Comparison of ENCODE assay signal across 18 cellular contexts in the genomic region with DNA sequence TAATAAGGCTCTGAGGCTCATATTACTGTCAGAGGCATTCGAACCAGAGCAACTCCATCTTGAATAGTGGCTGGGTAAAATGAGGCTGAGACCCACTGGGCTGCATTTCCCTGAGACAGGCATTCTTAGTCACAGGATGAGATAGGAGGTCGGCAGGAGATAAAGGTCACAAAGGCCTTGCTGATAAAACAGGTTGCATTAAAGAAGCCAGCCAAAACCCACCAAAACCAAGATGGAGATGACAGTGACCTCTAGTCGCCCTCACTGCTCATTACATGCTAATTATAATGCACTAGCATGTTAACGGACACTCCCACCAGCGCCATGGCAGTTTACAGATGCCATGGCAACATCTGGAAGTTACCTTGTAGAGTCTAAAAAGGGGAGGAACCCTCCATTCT. TPM values are rescaled to one million over a fixed set of nuclear protein-coding genes. Genes with fewer than 3 reads are reported as not detected.
DNase-seq lines count a peak whose midpoint lies in the region; ATAC-seq and TF ChIP-seq lines count a peak whose summit lies in the region.
"Had no signal": no experiment of that assay in that cellular context is flagged by ENCODE, and none has a peak within 500 bp of the region (broad histone marks: within the 10 kb centered on the region; RNA-seq: fewer than 3 reads in every experiment).

No MANE protein-coding gene starts in this region.

- TF ChIP-seq CTCF in OCI-LY1 (IDR thresholded peaks at IDR 0.05; ENCODE audit: low read length) (peak; percentile 10; the same call in 1 of the 2 replicates), endodermal cell (conservative IDR thresholded peaks at IDR 0.05) (peak; percentile 37), smooth muscle cell (IDR thresholded peaks at IDR 0.05; ENCODE audit: borderline replicate concordance, insufficient read depth, poor library complexity, severe bottlenecking) (no peak), PC-9 (conservative IDR thresholded peaks at IDR 0.05) (no peak)

- no peak overlapping the region for H3K9ac ChIP-seq in OCI-LY1 (ENCODE audit: low read length)
- H3K9ac ChIP-seq in endodermal cell (ENCODE audit: extremely low read depth, low read length, poor library complexity, severe bottlenecking) = no peak overlapping the region
- peak overlapping the region; percentile 43 for H3K9ac ChIP-seq in smooth muscle cell (ENCODE audit: low read depth)

- no peaks in the 10 kb centered on the region for H3K9me3 ChIP-seq in OCI-LY1 (ENCODE audit: low read length)
- H3K9me3 ChIP-seq in endodermal cell (ENCODE audit: control insufficient read depth, low read length) = no peaks in the 10 kb centered on the region
- H3K9me3 ChIP-seq in smooth muscle cell (replicated peaks; ENCODE audit: low read depth) = no peaks in the 10 kb centered on the region
- no peaks in the 10 kb centered on the region for H3K9me3 ChIP-seq in PC-9 (ENCODE audit: insufficient read depth, low read depth)
- H3K9me3 ChIP-seq: BE2C had no signal

- H4K20me1 ChIP-seq in OCI-LY1 (ENCODE audit: insufficient read depth, low read length) = no peaks in the 10 kb centered on the region
- H4K20me1 ChIP-seq in smooth muscle cell (ENCODE audit: low read depth) = no peaks in the 10 kb centered on the region
- no peaks in the 10 kb centered on the region for H4K20me1 ChIP-seq in PC-9 (ENCODE audit: insufficient read depth)

- H3K27me3 Mint-ChIP-seq in endodermal cell (ENCODE audit: insufficient read depth) = peaks cover 8% of the 10 kb centered on the region
- H3K27me3 Mint-ChIP-seq: CD4-positive, CD25-positive, alpha-beta regulatory T cell had no signal

- H3K4me2 ChIP-seq in OCI-LY1 (ENCODE audit: low read length) = no peak overlapping the region
- peak overlapping the region; percentile 61 for H3K4me2 ChIP-seq in smooth muscle cell
- H3K4me2 ChIP-seq in PC-9 = no peak overlapping the region

- H3K36me3 ChIP-seq in OCI-LY1 (ENCODE audit: insufficient read depth, low read length) = no peaks in the 10 kb centered on the region
- no peaks in the 10 kb centered on the region for H3K36me3 ChIP-seq in endodermal cell (ENCODE audit: control insufficient read depth, insufficient read depth, low read length)
- H3K36me3 ChIP-seq in smooth muscle cell (ENCODE audit: low read depth) = no peaks in the 10 kb centered on the region
- H3K36me3 ChIP-seq in PC-9 (ENCODE audit: low read depth) = no peaks in the 10 kb centered on the region
- H3K36me3 ChIP-seq: BE2C had no signal

- H3K27ac ChIP-seq in OCI-LY1 (ENCODE audit: low read depth, low read length, poor library complexity, severe bottlenecking) (no peak overlapping the region), endodermal cell (ENCODE audit: low read depth, low read length) (no peak overlapping the region), smooth muscle cell (ENCODE audit: low read depth) (peak overlapping the region; percentile 86), PC-9 (no peak overlapping the region)
- H3K27ac ChIP-seq: HL-60 had no signal

- no peak overlapping the region for H3K4me3 Mint-ChIP-seq in endodermal cell
- H3K4me3 Mint-ChIP-seq: CD4-positive, CD25-positive, alpha-beta regulatory T cell; CD8-positive, alpha-beta memory T cell; H9 had no signal

- H3K36me3 Mint-ChIP-seq in endodermal cell (ENCODE audit: low read depth) = no peaks in the 10 kb centered on the region
- H3K36me3 Mint-ChIP-seq: CD8-positive, alpha-beta memory T cell had no signal

- CTCF ChIA-PET in PC-9 (lab: Charles Lee) = no interaction called here

- H3K4me3 ChIP-seq in OCI-LY1 (ENCODE audit: low read depth, low read length, poor library complexity, severe bottlenecking) = no peak overlapping the region
- no peak overlapping the region for H3K4me3 ChIP-seq in endodermal cell (ENCODE audit: low read length)
- H3K4me3 ChIP-seq in smooth muscle cell = no peak overlapping the region
- H3K4me3 ChIP-seq in PC-9 = no peak overlapping the region

- H3K79me2 ChIP-seq in OCI-LY1 (ENCODE audit: insufficient read depth, low read length) = no peaks in the 10 kb centered on the region
- H3K79me2 ChIP-seq in smooth muscle cell (ENCODE audit: low read depth) = no peaks in the 10 kb centered on the region
- no peaks in the 10 kb centered on the region for H3K79me2 ChIP-seq in PC-9 (ENCODE audit: low read depth)

- POLR2A ChIA-PET in PC-9 (lab: Charles Lee; ENCODE audit: unreplicated experiment) = no interaction called here

- H3K9me2 ChIP-seq in OCI-LY1 (ENCODE audit: low read depth, low read length) (no peaks in the 10 kb centered on the region), PC-9 (ENCODE audit: insufficient read depth) (no peaks in the 10 kb centered on the region)

- DNase-seq in NAMALWA (ENCODE audit: low spot score) = peak; percentile 32
- peak; percentile 58 for DNase-seq in endodermal cell
- no peak for DNase-seq in smooth muscle cell (lab: John Stamatoyannopoulos, UW; ENCODE audit: unreplicated experiment)
- DNase-seq in stimulated activated CD4-positive, alpha-beta T cell treated with anti-CD3 and anti-CD28 coated beads, Interleukin-1b, Interleukin-23, amount 100 ng/mL, for 48 hours = no peak
- DNase-seq in PC-9 = no peak
- DNase-seq: ACHN; BE2C; C1 segment of cervical spinal cord; CD4-positive, CD25-positive, alpha-beta regulatory T cell; CD8-positive, alpha-beta memory T cell; COR-L47; DMS 273 treated with DMSO at 0.1 percent for 48 hours; DMS79; GF-D8; H9 had no signal

- peaks cover 11% of the 10 kb centered on the region for H3K9me3 Mint-ChIP-seq in endodermal cell
- H3K9me3 Mint-ChIP-seq: CD8-positive, alpha-beta memory T cell; H9 had no signal

- intact Hi-C loops in PC-9 (cut with micrococcal nuclease; ENCODE audit: unreplicated experiment) = no loop called here

- BruUV-seq in PC-9 (replicated peaks; lab: Mats Ljungman, UMichigan) = no TSS peak

- H2AFZ ChIP-seq in OCI-LY1 (ENCODE audit: low read length) (no peak overlapping the region), smooth muscle cell (ENCODE audit: low read depth) (no peak overlapping the region), PC-9 (no peak overlapping the region)

- H3F3A ChIP-seq in OCI-LY1 (ENCODE audit: insufficient read depth, low read length) = no peaks in the 10 kb centered on the region
- H3F3A ChIP-seq in smooth muscle cell (ENCODE audit: low read depth) = peaks cover 20% of the 10 kb centered on the region
- H3F3A ChIP-seq in PC-9 (ENCODE audit: insufficient read depth, low read depth) = no peaks in the 10 kb centered on the region

- ATAC-seq in HG03354 (IDR thresholded peaks at IDR 0.05; ENCODE audit: poor library complexity, severe bottlenecking, unreplicated experiment) = no peak

- WGBS in endodermal cell (ENCODE audit: insufficient coverage in 1 of 2, insufficient read length in 1 of 2), 2 experiments = 63 to 79% methylated on average over 4 to 5 of the region's 5 CpGs
- 82% methylated on average over 5 of the region's 5 CpGs for WGBS in smooth muscle cell (ENCODE audit: low lambda C conversion rate)

- H3K27me3 ChIP-seq in OCI-LY1 (ENCODE audit: insufficient read depth, low read length) = peaks cover 3% of the 10 kb centered on the region; the same call in 1 of the 2 replicates
- peaks cover 4% of the 10 kb centered on the region for H3K27me3 ChIP-seq in endodermal cell (ENCODE audit: control insufficient read depth, insufficient read depth, low read length, poor library complexity, severe bottlenecking)
- H3K27me3 ChIP-seq in smooth muscle cell (ENCODE audit: low read depth) = no peaks in the 10 kb centered on the region
- no peaks in the 10 kb centered on the region for H3K27me3 ChIP-seq in PC-9 (ENCODE audit: insufficient read depth, low read depth)
- H3K27me3 ChIP-seq: BE2C had no signal

- H3K27ac Mint-ChIP-seq in endodermal cell = no peak overlapping the region
- H3K27ac Mint-ChIP-seq: CD4-positive, CD25-positive, alpha-beta regulatory T cell; CD8-positive, alpha-beta memory T cell; H9 had no signal

- peaks cover 52% of the 10 kb centered on the region for H3K4me1 Mint-ChIP-seq in endodermal cell
- H3K4me1 Mint-ChIP-seq: CD4-positive, CD25-positive, alpha-beta regulatory T cell; CD8-positive, alpha-beta memory T cell had no signal

- H3K4me1 ChIP-seq in OCI-LY1 (ENCODE audit: insufficient read depth, low read length, severe bottlenecking) (no peaks in the 10 kb centered on the region), endodermal cell (ENCODE audit: control insufficient read depth, insufficient read depth, low read length) (peaks cover 10% of the 10 kb centered on the region), smooth muscle cell (ENCODE audit: low read depth) (peaks cover 12% of the 10 kb centered on the region), PC-9 (replicated peaks; ENCODE audit: insufficient read depth) (no peaks in the 10 kb centered on the region)
- H3K4me1 ChIP-seq: BE2C had no signal

RNA-seq across cellular contexts. Expression of a gene that starts 18.0 kb away (rescaled TPM):
- total RNA-seq in endodermal cell (10 to 100 TPM in 1 of 2 donors, 1 to 10 TPM in 1; 8.3 to 20.6 TPM), smooth muscle cell (39.4 and 45.7 TPM in 2 replicates), PC-9 (2021) (6.7 and 7.0 TPM in 2 replicates)
- 7.8 TPM for polyA plus RNA-seq in endodermal cell (2013, experiment 1 of 2)
- 7.0 TPM for polyA plus RNA-seq in endodermal cell (2013, experiment 2 of 2)
- polyA plus RNA-seq in smooth muscle cell = 42.2 and 55.4 TPM in 2 replicates
- total RNA-seq: CD8-positive, alpha-beta memory T cell had no signal

Comparison
In these comparisons a context has a peak if more than half of its experiments do, and no peak if none do; other contexts are left out.
1. DNase-seq: peak in NAMALWA (single experiment) and endodermal cell (single experiment); none in smooth muscle cell (single experiment), stimulated activated CD4-positive, alpha-beta T cell treated with anti-CD3 and anti-CD28 coated beads, Interleukin-1b, Interleukin-23, amount 100 ng/mL, for 48 hours (single experiment) and PC-9 (0 of 2).
2. CTCF ChIP-seq: peak in OCI-LY1 (single experiment) and endodermal cell (single experiment); none in smooth muscle cell (single experiment) and PC-9 (single experiment).